In the genomic region with DNA sequence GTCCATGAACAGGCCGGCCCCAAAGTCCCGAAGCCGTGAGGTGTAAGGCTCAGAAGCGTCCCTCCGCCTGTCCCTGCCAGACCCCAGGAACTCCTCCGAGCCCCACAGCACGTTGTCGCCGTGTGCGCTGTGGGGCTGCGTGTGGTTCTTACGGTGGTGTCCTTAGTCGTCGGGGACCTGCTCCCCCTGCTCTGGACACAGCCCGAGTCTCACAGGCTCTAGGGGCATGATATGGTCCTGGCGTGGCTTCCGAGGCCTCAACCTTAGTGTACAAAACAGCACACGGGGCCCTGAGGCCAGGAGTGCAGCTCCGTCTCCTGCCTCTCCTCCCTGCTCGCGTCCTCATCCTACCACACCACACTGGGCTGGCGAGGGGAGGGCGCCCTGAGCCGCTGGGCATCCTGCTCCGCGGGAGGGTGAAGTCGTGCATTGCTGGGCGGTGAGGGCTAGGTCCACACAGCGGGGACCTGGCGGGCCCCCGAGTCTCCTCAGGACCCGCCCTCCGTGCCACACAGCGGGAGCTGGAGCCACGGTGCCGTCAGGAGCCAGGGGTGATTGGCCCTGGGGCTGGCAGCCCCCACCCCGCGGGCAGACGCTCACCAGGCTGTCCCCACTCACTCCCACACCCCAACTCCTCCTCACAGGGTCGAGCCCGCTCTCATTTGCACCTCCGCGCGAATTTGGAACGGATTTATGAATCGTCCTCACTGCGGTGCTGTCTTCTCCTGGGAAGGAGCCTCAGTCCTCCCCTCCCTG, we compare ENCODE assay signal across 9 cellular contexts. TPM values are rescaled to one million over a fixed set of nuclear protein-coding genes. Genes with fewer than 3 reads are reported as not detected.
DNase-seq lines count a peak whose midpoint lies in the region; ATAC-seq, FAIRE-seq and TF ChIP-seq lines count a peak whose summit lies in the region.
"Had no signal": no experiment of that assay in that cellular context is flagged by ENCODE, and none has a peak within 500 bp of the region (broad histone marks: within the 10 kb centered on the region; RNA-seq: fewer than 3 reads in every experiment).

No MANE protein-coding gene starts in this region.

- DNase-seq in A549 (ENCODE audit: low read depth in 1 of 2, low spot score in 1 of 2), result no peak
- DNase-seq in HAP-1 (ENCODE audit: low spot score in 2 of 2), result no peak
- no peak for DNase-seq in activated naive CD8-positive, alpha-beta T cell treated with anti-CD3 and anti-CD28 coated beads, Interleukin-2, amount 50 U/mL, for 24 hours
- peak in 1 of 3 donors; percentile 32 for DNase-seq in right lobe of liver
- DNase-seq in uterus, result no peak
- no peak for DNase-seq in D721Med (ENCODE audit: insufficient read length, low spot score)

- no peaks in the 10 kb centered on the region for H3K9me3 ChIP-seq in A549
- no peaks in the 10 kb centered on the region for H3K9me3 ChIP-seq in HAP-1
- no peaks in the 10 kb centered on the region for H3K9me3 ChIP-seq in right lobe of liver
- no peaks in the 10 kb centered on the region for H3K9me3 ChIP-seq in uterus

- POLR2A ChIA-PET in A549 (lab: Yijun Ruan, JAX), result interaction anchor here (1.2 kb wide), 2 partner anchors 7 to 16 kb away, joined by 3 to 6 read pairs; no protein-coding TSS in a partner anchor

- no peak for TF ChIP-seq EP300 in A549 (IDR thresholded peaks at IDR 0.05)

- peak; percentile 1 to 6; a peak in 3 of 6 replicates for ATAC-seq in A549
- no peak for ATAC-seq in activated naive CD8-positive, alpha-beta T cell treated with anti-CD3 and anti-CD28 coated beads, Interleukin-2, amount 50 U/mL, for 24 hours
- ATAC-seq in right lobe of liver, result no peak
- ATAC-seq in GM21737 (IDR thresholded peaks at IDR 0.05; ENCODE audit: unreplicated experiment), result no peak
- ATAC-seq in HG03097 (IDR thresholded peaks at IDR 0.05; ENCODE audit: low FRiP score, unreplicated experiment), result no peak

- peak overlapping the region; percentile 83 for H3K4me2 ChIP-seq in A549

- FAIRE-seq in A549 (lab: Jason Lieb, UNC) (no peak), D721Med (lab: Jason Lieb, UNC) (no peak)
- FAIRE-seq: islet of Langerhans had no signal

- peaks cover 10% of the 10 kb centered on the region for H3K36me3 Mint-ChIP-seq in activated naive CD8-positive, alpha-beta T cell treated with anti-CD3 and anti-CD28 coated beads, Interleukin-2, amount 50 U/mL, for 24 hours (ENCODE audit: low read depth)

- H3K27me3 ChIP-seq in HAP-1 (ENCODE audit: low read depth) (no peaks in the 10 kb centered on the region), right lobe of liver (no peaks in the 10 kb centered on the region), uterus (no peaks in the 10 kb centered on the region)

- intact Hi-C loops in right lobe of liver (cut with DNase I), result no loop called here
- intact Hi-C loops in uterus (cut with DNase I; ENCODE audit: low total_unique reads), result no loop called here

- H3K27ac Mint-ChIP-seq in activated naive CD8-positive, alpha-beta T cell treated with anti-CD3 and anti-CD28 coated beads, Interleukin-2, amount 50 U/mL, for 24 hours, result no peak overlapping the region

- WGBS in A549 (ENCODE audit: missing lambda C conversion rate), result 33% methylated on average over 45 of the region's 47 CpGs
- WGBS in right lobe of liver (ENCODE audit: insufficient coverage, low coverage, low lambda C conversion rate, missing lambda C conversion rate), result 52% methylated on average over 11 of the region's 47 CpGs

- H3K27me3 Mint-ChIP-seq in activated naive CD8-positive, alpha-beta T cell treated with anti-CD3 and anti-CD28 coated beads, Interleukin-2, amount 50 U/mL, for 24 hours, result peaks cover 4% of the 10 kb centered on the region

- H3K4me1 Mint-ChIP-seq in activated naive CD8-positive, alpha-beta T cell treated with anti-CD3 and anti-CD28 coated beads, Interleukin-2, amount 50 U/mL, for 24 hours, result peaks cover 37% of the 10 kb centered on the region

- H3K4me3 Mint-ChIP-seq in activated naive CD8-positive, alpha-beta T cell treated with anti-CD3 and anti-CD28 coated beads, Interleukin-2, amount 50 U/mL, for 24 hours, result peak overlapping the region; percentile 75

- CTCF ChIA-PET in A549 (lab: Yijun Ruan, JAX), result interaction anchor here (0.6 to 12.8 kb wide), 24 partner anchors 9 to 194 kb away, joined by 3 to 99 read pairs (median 7); partner anchors contain the start of genes ALYREF, CENPX, NOTUM and NPB

- peaks cover 12% of the 10 kb centered on the region for H3K36me3 ChIP-seq in HAP-1 (replicated peaks)
- no peaks in the 10 kb centered on the region for H3K36me3 ChIP-seq in right lobe of liver
- H3K36me3 ChIP-seq in uterus, result no peaks in the 10 kb centered on the region

- H3K9me3 Mint-ChIP-seq in activated naive CD8-positive, alpha-beta T cell treated with anti-CD3 and anti-CD28 coated beads, Interleukin-2, amount 50 U/mL, for 24 hours, result no peaks in the 10 kb centered on the region

- H3K4me1 ChIP-seq in A549, result peaks cover 34% of the 10 kb centered on the region
- H3K4me1 ChIP-seq in HAP-1, result peaks cover 7% of the 10 kb centered on the region; the same call in 1 of the 2 replicates
- H3K4me1 ChIP-seq in right lobe of liver, result peaks cover 0 to 33% (median 13%) of the 10 kb centered on the region in 4 donors
- peaks cover 4 to 19% of the 10 kb centered on the region in 2 donors for H3K4me1 ChIP-seq in uterus

- H3K27ac ChIP-seq in A549, result peak overlapping the region; percentile 96 to 98
- H3K27ac ChIP-seq in right lobe of liver, result no peak overlapping the region
- no peak overlapping the region for H3K27ac ChIP-seq in uterus

- TF ChIP-seq POLR2A in A549 (IDR thresholded peaks at IDR 0.05; ENCODE audit: low read length) (0 out of 2 replicates have a peak, but pooled peaks have one; percentile 5), right lobe of liver (IDR thresholded peaks at IDR 0.05) (no peak), uterus (IDR thresholded peaks at IDR 0.05) (no peak)

- no peak for TF ChIP-seq RAD21 in A549 (conservative IDR thresholded peaks at IDR 0.05 in 1 of 2, IDR thresholded peaks at IDR 0.05 in 1 of 2)

- in situ Hi-C loops in HAP-1 (cut with MboI; ENCODE audit: low sequenced_read_pairs), result loop anchor here (5.0 kb wide), 1 partner anchor 94 kb away; the partner anchor contains the start of genes CENPX and LRRC45

- H3K4me3 ChIP-seq in A549 (peak overlapping the region; percentile 90), HAP-1 (peak overlapping the region; percentile 40), right lobe of liver (peak overlapping the region in 2 of 3 donors; percentile 32 to 96), uterus (peak overlapping the region; percentile 2 to 51)

- TF ChIP-seq CTCF in A549 (IDR thresholded peaks at IDR 0.05), result no peak
- TF ChIP-seq CTCF in right lobe of liver (IDR thresholded peaks at IDR 0.05), result no peak
- TF ChIP-seq CTCF in uterus (IDR thresholded peaks at IDR 0.05), result no peak
- TF ChIP-seq CTCF in D721Med (IDR thresholded peaks at IDR 0.05; ENCODE audit: insufficient read depth, missing control alignments), result no peak

TF ChIP-seq in A549, 52 proteins besides CTCF, POLR2A, EP300 and RAD21 (continues in another document):
- TF ChIP-seq POLR2AphosphoS2 (conservative IDR thresholded peaks at IDR 0.05; ENCODE audit: low read length), result 0 out of 2 replicates have a peak, but pooled peaks have one; percentile 45
- TF ChIP-seq NR3C1 (IDR thresholded peaks at IDR 0.05), result no peak
- TF ChIP-seq MAX (IDR thresholded peaks at IDR 0.05), result 0 out of 2 replicates have a peak, but pooled peaks have one; percentile 3

RNA-seq across cellular contexts. Expression of gene MAFG, which starts 1.1 kb away (rescaled TPM):
- polyA plus RNA-seq in A549 (2011; rRNA removed) (41.6 and 47.9 TPM in 2 replicates), A549 (2017; fragmentation: RNase III; extraction: RNeasy Plus Mini Kit Qiagen cat#74134 plus additional on column Dnase treatment) (49.8 to 57.9 TPM (median 52.4 TPM) in 3 replicates)
- polyA plus RNA-seq in A549 (2012; cell fraction: cytosol; rRNA removed), result 55.5 and 60.4 TPM in 2 replicates
- 194 and 235 TPM in 2 replicates for polyA plus RNA-seq in A549 (2012; cell fraction: nucleus; rRNA removed)
- 18.1 and 22.6 TPM in 2 replicates for polyA minus RNA-seq in A549 (2011; rRNA and poly(A)+ RNA removed)
- total RNA-seq in right lobe of liver (10 to 100 TPM in 2 of 6 experiments, 1 to 10 TPM in 4; 7.4 to 12.9 (median 9.2) TPM), uterus (10 to 100 TPM in 3 of 4 donors, 1 to 10 TPM in 1; 9.7 to 23.1 (median 12.7) TPM)

RNA-seq across cellular contexts. Expression of gene PYCR1, which starts 8.4 kb away (rescaled TPM):
- polyA plus RNA-seq in A549 (2011; rRNA removed), result 77.1 and 81.4 TPM in 2 replicates
- 150 and 202 TPM in 2 replicates for polyA plus RNA-seq in A549 (2012; cell fraction: cytosol; rRNA removed)
- polyA plus RNA-seq in A549 (2012; cell fraction: nucleus; rRNA removed), result 126 and 181 TPM in 2 replicates
- 81.4 to 93.3 TPM (median 87.2 TPM) in 3 replicates for polyA plus RNA-seq in A549 (2017; fragmentation: RNase III; extraction: RNeasy Plus Mini Kit Qiagen cat#74134 plus additional on column Dnase treatment)
- 94.1 and 104 TPM in 2 replicates for polyA minus RNA-seq in A549 (2011; rRNA and poly(A)+ RNA removed)
- 10 to 100 TPM in 1 of 6 experiments, 1 to 10 TPM in 5; 3.2 to 10.6 (median 5.1) TPM for total RNA-seq in right lobe of liver
- total RNA-seq in uterus, result 10 to 100 TPM in 2 of 4 donors, 1 to 10 TPM in 2; 4.2 to 81.5 (median 8.1) TPM

RNA-seq across cellular contexts. Expression of gene SIRT7, which starts 10.7 kb away (rescaled TPM):
- polyA plus RNA-seq in A549 (2011; rRNA removed) (9.8 and 13.7 TPM in 2 replicates), A549 (2017; fragmentation: RNase III; extraction: RNeasy Plus Mini Kit Qiagen cat#74134 plus additional on column Dnase treatment) (34.0 to 35.2 TPM (median 34.8 TPM) in 3 replicates)
- 29.1 and 29.7 TPM in 2 replicates for polyA plus RNA-seq in A549 (2012; cell fraction: cytosol; rRNA removed)
- polyA plus RNA-seq in A549 (2012; cell fraction: nucleus; rRNA removed), result 131 and 141 TPM in 2 replicates
- polyA minus RNA-seq in A549 (2011; rRNA and poly(A)+ RNA removed), result 40.0 and 46.9 TPM in 2 replicates
- total RNA-seq in right lobe of liver (10 to 100 TPM in 4 of 6 experiments, 1 to 10 TPM in 2; 7.4 to 15.0 (median 12.2) TPM), uterus (10 to 100 TPM in 3 of 4 donors, under 1 TPM in 1; 0.77 to 87.1 (median 14.6) TPM)

RNA-seq across cellular contexts. Expression of gene PCYT2, which starts 17.5 kb away (rescaled TPM):
- 7.1 and 7.7 TPM in 2 replicates for polyA plus RNA-seq in A549 (2011; rRNA removed)
- polyA plus RNA-seq in A549 (2012; cell fraction: cytosol; rRNA removed), result 16.6 and 20.5 TPM in 2 replicates
- 39.2 and 46.7 TPM in 2 replicates for polyA plus RNA-seq in A549 (2012; cell fraction: nucleus; rRNA removed)
- polyA plus RNA-seq in A549 (2017; fragmentation: RNase III; extraction: RNeasy Plus Mini Kit Qiagen cat#74134 plus additional on column Dnase treatment), result 14.8 to 17.0 TPM (median 16.3 TPM) in 3 replicates
- 12.4 and 13.8 TPM in 2 replicates for polyA minus RNA-seq in A549 (2011; rRNA and poly(A)+ RNA removed)
- total RNA-seq in right lobe of liver, result 100 to 1,000 TPM in 1 of 6 experiments, 10 to 100 TPM in 5; 63.5 to 103 (median 89.3) TPM
- total RNA-seq in uterus, result 10 to 100 TPM in 3 of 4 donors, 1 to 10 TPM in 1; 4.1 to 27.7 (median 18.8) TPM

RNA-seq across cellular contexts. Expression of gene MYADML2, which starts 18.4 kb away (rescaled TPM):
- polyA plus RNA-seq in A549 (2011; rRNA removed), result not detected in 2 replicates
- polyA plus RNA-seq in A549 (2012; cell fraction: cytosol; rRNA removed), result not detected in 2 replicates
- not detected in 2 replicates for polyA plus RNA-seq in A549 (2012; cell fraction: nucleus; rRNA removed)
- polyA plus RNA-seq in A549 (2017; fragmentation: RNase III; extraction: RNeasy Plus Mini Kit Qiagen cat#74134 plus additional on column Dnase treatment), result not detected in 3 replicates
- not detected in 2 replicates for polyA minus RNA-seq in A549 (2011; rRNA and poly(A)+ RNA removed)
- not detected for total RNA-seq in right lobe of liver
- not detected for total RNA-seq in uterus

Comparison
In these comparisons a context has a peak if more than half of its experiments do, and no peak if none do; other contexts are left out.
1. ATAC-seq: peak in A549 (2 of 2); none in activated naive CD8-positive, alpha-beta T cell treated with anti-CD3 and anti-CD28 coated beads, Interleukin-2, amount 50 U/mL, for 24 hours (single experiment), right lobe of liver (0 of 4), GM21737 (single experiment) and HG03097 (single experiment).
2. H3K27ac ChIP-seq: peak in A549 (2 of 2); none in right lobe of liver (0 of 3) and uterus (0 of 2).
3. H3K4me3 ChIP-seq: peak in every context shown above with its lines; median percentile 90 in A549; 64 in right lobe of liver; 40 in HAP-1; 26 in uterus.